ENCODE assay signal across 9 cellular contexts in the genomic region with DNA sequence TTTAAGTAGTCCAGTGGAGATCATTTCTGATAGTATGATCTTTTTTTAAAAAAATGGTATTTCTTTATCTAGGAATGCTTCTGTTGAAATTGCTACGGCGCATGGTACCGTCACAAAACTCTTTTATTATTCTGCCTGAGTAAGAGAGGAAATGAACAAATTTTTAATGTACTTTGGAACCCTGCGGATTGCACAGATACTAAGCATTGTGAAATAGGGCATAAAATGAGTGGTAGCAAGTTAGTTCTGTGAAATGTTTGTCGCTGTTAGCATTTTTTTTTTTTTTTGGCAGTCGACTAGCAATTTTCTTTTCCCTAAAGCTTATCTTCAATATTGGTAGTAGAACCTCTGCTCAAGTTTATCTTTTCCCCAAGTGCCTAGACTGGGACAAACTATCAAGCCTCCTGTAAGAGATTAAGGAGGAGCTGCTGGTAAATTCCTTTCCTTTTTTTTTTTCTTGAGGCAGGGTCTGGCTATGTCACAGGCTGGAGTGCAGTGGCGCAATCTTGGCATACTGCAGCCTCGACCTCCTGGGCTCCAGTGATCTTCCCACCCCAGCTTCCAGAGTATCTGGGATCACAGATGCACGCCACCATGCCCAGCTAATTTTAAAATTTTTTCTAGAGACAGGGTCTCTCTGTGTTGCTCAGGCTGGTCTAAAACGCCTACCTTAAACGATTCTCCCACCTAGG. TPM values are rescaled to one million over a fixed set of nuclear protein-coding genes. Genes with fewer than 3 reads are reported as not detected.
DNase-seq lines count a peak whose midpoint lies in the region; ATAC-seq and TF ChIP-seq lines count a peak whose summit lies in the region.
"Had no signal": no experiment of that assay in that cellular context is flagged by ENCODE, and none has a peak within 500 bp of the region (broad histone marks: within the 10 kb centered on the region; RNA-seq: fewer than 3 reads in every experiment).

No MANE protein-coding gene starts in this region.

- H3K4ac ChIP-seq in H9 (ENCODE audit: low read depth, low read length), result no peak overlapping the region

- ATAC-seq in GM21381 (IDR thresholded peaks at IDR 0.05; ENCODE audit: unreplicated experiment) (no peak), HG03457 (IDR thresholded peaks at IDR 0.05; ENCODE audit: unreplicated experiment) (no peak)

- H3K9me3 Mint-ChIP-seq in H9, result no peaks in the 10 kb centered on the region
- no peaks in the 10 kb centered on the region for H3K9me3 Mint-ChIP-seq in activated naive CD4-positive, alpha-beta T cell treated with anti-CD3 and anti-CD28 coated beads for 36 hours

- H3K9ac ChIP-seq in H9 (ENCODE audit: extremely low read depth, insufficient read length, low read length), result no peak overlapping the region

- H2AFZ ChIP-seq in H9 (ENCODE audit: low read length), result no peak overlapping the region

- intact Hi-C loops in activated naive CD4-positive, alpha-beta T cell treated with anti-CD3 and anti-CD28 coated beads for 36 hours (cut with micrococcal nuclease), result loop anchor here (5.0 to 10.0 kb wide), 4 partner anchors 333 to 917 kb away; a partner anchor contains a TSS

- no peak overlapping the region for H3K23ac ChIP-seq in H9 (ENCODE audit: insufficient read length, low read depth, low read length)

- H3K4me2 ChIP-seq in H9 (ENCODE audit: insufficient read depth, insufficient read length, low read length), result no peak overlapping the region

- H3K36me3 ChIP-seq in MG63, result 0 out of 2 replicates have a peak, but pooled peaks cover 3% of the 10 kb centered on the region

- H3K79me2 ChIP-seq in H9 (ENCODE audit: insufficient read depth, low read length), result peaks cover 48% of the 10 kb centered on the region; the same call in 1 of the 2 replicates

- peak overlapping the region; percentile 94 to 97 for H3K4me3 Mint-ChIP-seq in H9
- H3K4me3 Mint-ChIP-seq in activated naive CD4-positive, alpha-beta T cell treated with anti-CD3 and anti-CD28 coated beads for 36 hours, result no peak overlapping the region

- H3K9me3 ChIP-seq in H9 (ENCODE audit: control insufficient read depth, low read depth, low read length), result no peaks in the 10 kb centered on the region
- H3K9me3 ChIP-seq in MG63, result no peaks in the 10 kb centered on the region

- H3K14ac ChIP-seq in H9 (ENCODE audit: insufficient read depth, low read length), result no peak overlapping the region

- H4K20me1 ChIP-seq in H9 (ENCODE audit: control insufficient read depth, insufficient read depth, insufficient read length), result no peaks in the 10 kb centered on the region

- H3K27me3 ChIP-seq in H9 (ENCODE audit: insufficient read depth, low read length), result no peaks in the 10 kb centered on the region
- H3K27me3 ChIP-seq in MG63, result no peaks in the 10 kb centered on the region

- H3K4me1 ChIP-seq in H9 (ENCODE audit: insufficient read depth, low read length), result 0 out of 2 replicates have a peak, but pooled peaks cover 4% of the 10 kb centered on the region

- no peak overlapping the region for H3K56ac ChIP-seq in H9 (ENCODE audit: insufficient read length, low read depth, low read length)

- H2BK20ac ChIP-seq in H9 (ENCODE audit: low read depth, low read length, poor library complexity, severe bottlenecking), result no peak overlapping the region

- H3K27me3 Mint-ChIP-seq in H9 (ENCODE audit: low read depth), result no peaks in the 10 kb centered on the region
- H3K27me3 Mint-ChIP-seq in activated naive CD4-positive, alpha-beta T cell treated with anti-CD3 and anti-CD28 coated beads for 36 hours (ENCODE audit: low read depth), result peaks cover 17% of the 10 kb centered on the region

- no peak overlapping the region for H2BK15ac ChIP-seq in H9 (ENCODE audit: low read depth, low read length)

- no CpG with 5 or more reads among the region's 11 CpGs for WGBS in H9 (ENCODE audit: extremely low coverage, insufficient read length, low lambda C conversion rate)

- no peak overlapping the region for H4K8ac ChIP-seq in H9 (replicated peaks; ENCODE audit: insufficient read length, low read depth, low read length)

- TF ChIP-seq CTCF in H9 (conservative IDR thresholded peaks at IDR 0.05) (no peak), VCaP (conservative IDR thresholded peaks at IDR 0.05) (no peak)

- no peaks in the 10 kb centered on the region; a peak in 2 of 7 replicates for H3K36me3 Mint-ChIP-seq in H9 (ENCODE audit: insufficient read depth in 1 of 3, low read depth in 3 of 3)
- H3K36me3 Mint-ChIP-seq in activated naive CD4-positive, alpha-beta T cell treated with anti-CD3 and anti-CD28 coated beads for 36 hours (ENCODE audit: low read depth), result no peaks in the 10 kb centered on the region

- no peak for DNase-seq in H9
- DNase-seq in glomerular visceral epithelial cell (ENCODE audit: extremely low spot score), result peak; percentile 18
- DNase-seq in skeletal muscle cell (ENCODE audit: low read depth), result peak; percentile 43
- DNase-seq in activated naive CD4-positive, alpha-beta T cell treated with anti-CD3 and anti-CD28 coated beads for 36 hours, result no peak
- DNase-seq in MG63, result no peak
- DNase-seq: NCI-H2171 had no signal

- no peak overlapping the region for H4K91ac ChIP-seq in H9 (ENCODE audit: insufficient read length, low read depth, low read length)

- H2BK120ac ChIP-seq in H9 (ENCODE audit: low read depth, low read length, poor library complexity, severe bottlenecking), result no peak overlapping the region

- H2BK5ac ChIP-seq in H9 (ENCODE audit: insufficient read length, low read length), result no peak overlapping the region

- peaks cover 11% of the 10 kb centered on the region for H3K23me2 ChIP-seq in H9 (ENCODE audit: insufficient read length, low read depth, low read length, poor library complexity, severe bottlenecking)

- no peak overlapping the region for H2BK12ac ChIP-seq in H9 (ENCODE audit: insufficient read length, low read depth, low read length)

- H3K27ac ChIP-seq in H9 (ENCODE audit: insufficient read length, low read depth, low read length) (no peak overlapping the region), VCaP (peak overlapping the region; percentile 94)

- H3T11ph ChIP-seq in H9 (ENCODE audit: low read length), result no peak overlapping the region

- peak overlapping the region; percentile 9 to 74 (median 57); a peak in 4 of 7 replicates for H3K27ac Mint-ChIP-seq in H9
- H3K27ac Mint-ChIP-seq in activated naive CD4-positive, alpha-beta T cell treated with anti-CD3 and anti-CD28 coated beads for 36 hours, result no peak overlapping the region

- H3K4me3 ChIP-seq in skeletal muscle cell (ENCODE audit: low read depth, low read length) (peak overlapping the region; percentile 83), MG63 (no peak overlapping the region)

- no peak overlapping the region for H3K18ac ChIP-seq in H9 (ENCODE audit: insufficient read length, low read depth, low read length)

- no peak overlapping the region for H2AK5ac ChIP-seq in H9 (ENCODE audit: insufficient read length, low read length)

- CTCF ChIA-PET in activated naive CD4-positive, alpha-beta T cell treated with anti-CD3 and anti-CD28 coated beads for 36 hours (lab: Charles Lee), result interaction anchor here (0.6 to 0.8 kb wide), 2 partner anchors 11 to 18 kb away, joined by 3 to 4 read pairs; no protein-coding TSS in a partner anchor

- peaks cover 2% of the 10 kb centered on the region for H3K79me1 ChIP-seq in H9 (ENCODE audit: insufficient read depth, low read depth, low read length, poor library complexity, severe bottlenecking)

- peaks cover 35 to 41% of the 10 kb centered on the region in 2 experiments for H3K4me1 Mint-ChIP-seq in H9
- H3K4me1 Mint-ChIP-seq in activated naive CD4-positive, alpha-beta T cell treated with anti-CD3 and anti-CD28 coated beads for 36 hours (ENCODE audit: low read depth), result peaks cover 9% of the 10 kb centered on the region

- no peak overlapping the region for H4K5ac ChIP-seq in H9 (ENCODE audit: insufficient read length, low read depth, low read length)

RNA-seq across cellular contexts. Expression of a gene that starts 2.2 kb away (rescaled TPM):
- 90.7 and 94.2 TPM in 2 replicates for total RNA-seq in H9 (2021)
- total RNA-seq in activated naive CD4-positive, alpha-beta T cell treated with anti-CD3 and anti-CD28 coated beads for 36 hours, result 1 to 10 TPM; 2.2 to 2.6 TPM
- total RNA-seq in MG63 (2014; rRNA removed; shearing (Covaris generic); ENCODE audit: low replicate concordance), result 7.7 and 10.5 TPM in 2 replicates

RNA-seq across cellular contexts. Expression of a gene that starts 3.0 kb away (rescaled TPM):
- total RNA-seq in H9 (2021), result 13.5 and 15.4 TPM in 2 replicates
- total RNA-seq in activated naive CD4-positive, alpha-beta T cell treated with anti-CD3 and anti-CD28 coated beads for 36 hours, result 10 to 100 TPM; 30.3 to 32.7 TPM
- 7.8 and 126 TPM in 2 replicates for total RNA-seq in MG63 (2014; rRNA removed; shearing (Covaris generic); ENCODE audit: low replicate concordance)

RNA-seq across cellular contexts. Expression of a gene that starts 56.0 kb away (rescaled TPM):
- 35.3 and 37.9 TPM in 2 replicates for total RNA-seq in H9 (2021)
- 10 to 100 TPM; 35.6 to 42.4 TPM for total RNA-seq in activated naive CD4-positive, alpha-beta T cell treated with anti-CD3 and anti-CD28 coated beads for 36 hours
- total RNA-seq in MG63 (2014; rRNA removed; shearing (Covaris generic); ENCODE audit: low replicate concordance), result 29.4 and 32.0 TPM in 2 replicates

Comparison
In these comparisons a context has a peak if more than half of its experiments do, and no peak if none do; other contexts are left out.
1. DNase-seq: peak in glomerular visceral epithelial cell (single experiment) and skeletal muscle cell (single experiment); none in H9 (single experiment), activated naive CD4-positive, alpha-beta T cell treated with anti-CD3 and anti-CD28 coated beads for 36 hours (single experiment) and MG63 (single experiment).